ENCODE assay signal across 20 cellular contexts in the genomic region with DNA sequence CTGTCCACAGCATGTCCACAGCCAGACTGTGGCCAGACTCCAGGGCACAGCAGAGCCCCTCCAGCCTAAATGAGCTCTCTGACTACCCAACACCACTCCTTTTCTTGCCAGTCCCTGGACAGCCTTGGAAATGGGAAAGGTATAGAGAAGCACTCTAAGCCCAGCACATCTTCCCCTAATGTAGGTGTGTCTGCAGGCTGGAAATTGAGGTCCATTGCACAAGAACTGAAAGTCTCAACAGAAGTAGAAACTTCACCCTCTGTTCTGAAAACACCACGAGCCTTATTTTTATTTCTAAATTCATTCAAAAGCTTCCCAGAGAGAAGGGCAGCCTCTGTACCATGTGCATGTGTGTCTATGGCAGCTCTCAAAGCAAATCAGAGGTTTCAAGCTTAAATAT. TPM values are rescaled to one million over a fixed set of nuclear protein-coding genes. Genes with fewer than 3 reads are reported as not detected.
DNase-seq lines count a peak whose midpoint lies in the region; ATAC-seq, FAIRE-seq and TF ChIP-seq lines count a peak whose summit lies in the region.
"Had no signal": no experiment of that assay in that cellular context is flagged by ENCODE, and none has a peak within 500 bp of the region (broad histone marks: within the 10 kb centered on the region; RNA-seq: fewer than 3 reads in every experiment).

No MANE protein-coding gene starts in this region.

- H4K91ac ChIP-seq in H9 (ENCODE audit: insufficient read length, low read depth, low read length) (no peak overlapping the region), trophoblast cell (ENCODE audit: low read depth, low read length) (peak overlapping the region; percentile 69)

- H3T11ph ChIP-seq in H9 (ENCODE audit: low read length), result no peak overlapping the region

- H2BK20ac ChIP-seq in H9 (ENCODE audit: low read depth, low read length, poor library complexity, severe bottlenecking), result no peak overlapping the region

- H3K4ac ChIP-seq in H9 (ENCODE audit: low read depth, low read length) (no peak overlapping the region), trophoblast cell (ENCODE audit: low read depth, low read length) (no peak overlapping the region)

- H2BK120ac ChIP-seq in H9 (ENCODE audit: low read depth, low read length, poor library complexity, severe bottlenecking) (no peak overlapping the region), trophoblast cell (ENCODE audit: insufficient read depth, low read length, poor library complexity) (peak overlapping the region; percentile 12)

- H3K4me3 ChIP-seq in K562, result no peak overlapping the region
- H3K4me3 ChIP-seq in trophoblast cell (ENCODE audit: low read depth, low read length), result no peak overlapping the region
- no peak overlapping the region for H3K4me3 ChIP-seq in coronary artery
- H3K4me3 ChIP-seq: adrenal gland, body of pancreas, heart right ventricle had no signal

- H4K20me1 ChIP-seq in H9 (ENCODE audit: control insufficient read depth, insufficient read depth, insufficient read length) (no peaks in the 10 kb centered on the region), K562 (replicated peaks; ENCODE audit: control insufficient read depth, insufficient read depth, low read length) (no peaks in the 10 kb centered on the region; the same call in 1 of the 2 replicates)

- H3K23ac ChIP-seq in H9 (ENCODE audit: insufficient read length, low read depth, low read length) (no peak overlapping the region), trophoblast cell (ENCODE audit: low read length) (no peak overlapping the region)

- H3K9me3 ChIP-seq in H9 (ENCODE audit: control insufficient read depth, low read depth, low read length), result no peaks in the 10 kb centered on the region
- no peaks in the 10 kb centered on the region for H3K9me3 ChIP-seq in K562 (replicated peaks; ENCODE audit: control insufficient read depth, insufficient read depth, low read depth, low read length)
- no peaks in the 10 kb centered on the region for H3K9me3 ChIP-seq in trophoblast cell (ENCODE audit: insufficient read depth, low read depth, low read length)
- H3K9me3 ChIP-seq: adrenal gland, body of pancreas, Caco-2, heart right ventricle had no signal

- H3K9me1 ChIP-seq in K562 (ENCODE audit: control insufficient read depth, insufficient read depth, low read length), result no peaks in the 10 kb centered on the region

- no peaks in the 10 kb centered on the region for H3K36me3 ChIP-seq in K562 (ENCODE audit: control insufficient read depth, insufficient read depth, low read length)
- no peaks in the 10 kb centered on the region for H3K36me3 ChIP-seq in trophoblast cell (ENCODE audit: control insufficient read depth in 1 of 2, insufficient read depth in 2 of 2, low read length in 2 of 2)
- H3K36me3 ChIP-seq: adrenal gland, heart right ventricle had no signal

- peaks cover 21 to 23% of the 10 kb centered on the region in 2 experiments for H3K9me3 Mint-ChIP-seq in H9
- H3K9me3 Mint-ChIP-seq: activated CD4-positive, alpha-beta memory T cell treated with anti-CD3 and anti-CD28 coated beads for 36 hours; activated T-cell treated with anti-CD3 and anti-CD28 coated beads, Interleukin-2, amount 50 U/mL, for 72 hours; central memory CD8-positive, alpha-beta T cell; HFFc6; type B pancreatic cell had no signal

- no peaks in the 10 kb centered on the region for H3K79me2 ChIP-seq in H9 (ENCODE audit: insufficient read depth, low read length)
- no peaks in the 10 kb centered on the region for H3K79me2 ChIP-seq in K562 (ENCODE audit: control insufficient read depth, insufficient read depth, low read length)
- H3K79me2 ChIP-seq in trophoblast cell (ENCODE audit: control insufficient read depth, insufficient read depth, low read length, poor library complexity), result peaks cover 17% of the 10 kb centered on the region

- CTCF ChIA-PET in K562 (lab: Yijun Ruan, JAX; ENCODE audit: low intra/inter-chr PET ratio), result interaction anchor here (0.6 to 2.9 kb wide), 11 partner anchors 121 to 477 kb away, joined by 3 to 25 read pairs (median 7); no protein-coding TSS in a partner anchor

- peaks cover 56% of the 10 kb centered on the region for H3K27me3 Mint-ChIP-seq in H9 (ENCODE audit: low read depth)

- H3K14ac ChIP-seq in H9 (ENCODE audit: insufficient read depth, low read length), result no peak overlapping the region
- H3K14ac ChIP-seq in trophoblast cell (ENCODE audit: low read length), result peak overlapping the region; percentile 3

- ATAC-seq in K562, result peak; percentile 41; the same call in 2 of the 3 replicates
- no peak for ATAC-seq in HG03521 (IDR thresholded peaks at IDR 0.05; ENCODE audit: unreplicated experiment)
- ATAC-seq: activated T-cell treated with anti-CD3 and anti-CD28 coated beads, Interleukin-2, amount 50 U/mL, for 72 hours had no signal

- H3K9ac ChIP-seq in H9 (ENCODE audit: extremely low read depth, insufficient read length, low read length), result peak overlapping the region; percentile 13
- no peak overlapping the region for H3K9ac ChIP-seq in K562 (ENCODE audit: insufficient read depth in 1 of 2, low read depth in 2 of 2, low read length in 2 of 2)
- H3K9ac ChIP-seq in trophoblast cell (ENCODE audit: low read length), result peak overlapping the region; percentile 0

- H3K4me1 Mint-ChIP-seq in H9, result peaks cover 12 to 15% of the 10 kb centered on the region in 2 experiments

- peaks cover 2 to 21% (median 7%) of the 10 kb centered on the region in 3 experiments for H3K36me3 Mint-ChIP-seq in H9 (ENCODE audit: insufficient read depth in 1 of 3, low read depth in 3 of 3)
- H3K36me3 Mint-ChIP-seq: activated CD4-positive, alpha-beta memory T cell treated with anti-CD3 and anti-CD28 coated beads for 36 hours; type B pancreatic cell had no signal

- H3K4me1 ChIP-seq in H9 (ENCODE audit: insufficient read depth, low read length) (no peaks in the 10 kb centered on the region; the same call in 1 of the 2 replicates), K562 (replicated peaks in 1 of 2; ENCODE audit: control insufficient read depth in 2 of 2, insufficient read depth in 2 of 2, low read length in 2 of 2) (no peaks in the 10 kb centered on the region), trophoblast cell (ENCODE audit: control insufficient read depth in 1 of 2, insufficient read depth in 2 of 2, low read length in 2 of 2) (peaks cover 10 to 16% of the 10 kb centered on the region in 2 experiments)

- no CpG with 5 or more reads among the region's 1 CpG for WGBS in H9 (ENCODE audit: extremely low coverage, insufficient read length, low lambda C conversion rate)
- 0% methylated on average over 1 of the region's 1 CpG for WGBS in K562 (ENCODE audit: insufficient coverage, low coverage, missing lambda C conversion rate)
- no CpG with 5 or more reads among the region's 1 CpG for WGBS in trophoblast cell (ENCODE audit: extremely low coverage, insufficient coverage, insufficient read length)

- H2BK12ac ChIP-seq in H9 (ENCODE audit: insufficient read length, low read depth, low read length), result no peak overlapping the region
- H2BK12ac ChIP-seq in trophoblast cell (ENCODE audit: low read length), result peak overlapping the region; percentile 7

- H3K79me1 ChIP-seq in H9 (ENCODE audit: insufficient read depth, low read depth, low read length, poor library complexity, severe bottlenecking) (no peaks in the 10 kb centered on the region), trophoblast cell (ENCODE audit: low read length) (peaks cover 31% of the 10 kb centered on the region)

- H3K18ac ChIP-seq in H9 (ENCODE audit: insufficient read length, low read depth, low read length) (no peak overlapping the region), trophoblast cell (ENCODE audit: low read length) (peak overlapping the region; percentile 1)

- H2AK5ac ChIP-seq in H9 (ENCODE audit: insufficient read length, low read length), result no peak overlapping the region
- H2AK5ac ChIP-seq in trophoblast cell (ENCODE audit: low read length), result no peak overlapping the region

- no peak overlapping the region for H4K8ac ChIP-seq in H9 (replicated peaks; ENCODE audit: insufficient read length, low read depth, low read length)
- H4K8ac ChIP-seq in trophoblast cell (ENCODE audit: low read depth, low read length), result no peak overlapping the region

- TF ChIP-seq CTCF in H9 (conservative IDR thresholded peaks at IDR 0.05) (no peak), K562 (IDR thresholded peaks at IDR 0.05 in 2 of 3, conservative IDR thresholded peaks at IDR 0.05 in 1 of 3; ENCODE audit: insufficient read depth in 2 of 3, low read depth in 1 of 3, low read length in 3 of 3) (no peak), coronary artery (IDR thresholded peaks at IDR 0.05) (no peak)

- H2BK15ac ChIP-seq in H9 (ENCODE audit: low read depth, low read length), result no peak overlapping the region

- TF ChIP-seq RAD21 in K562 (CRISPR knock-in tag; conservative IDR thresholded peaks at IDR 0.05 in 1 of 2, IDR thresholded peaks at IDR 0.05 in 1 of 2), result no peak

- H3K56ac ChIP-seq in H9 (ENCODE audit: insufficient read length, low read depth, low read length), result no peak overlapping the region

- peaks cover 19% of the 10 kb centered on the region for H3K23me2 ChIP-seq in H9 (ENCODE audit: insufficient read length, low read depth, low read length, poor library complexity, severe bottlenecking)

- BruUV-seq in K562 (replicated peaks; lab: Mats Ljungman, UMichigan), result no TSS peak

- intact Hi-C loops in K562 (cut with micrococcal nuclease), result loop anchor here (1.0 to 10.0 kb wide), 5 partner anchors 107 to 467 kb away; no protein-coding TSS in a partner anchor

- in situ Hi-C loops in K562 (cut with MboI), result loop anchor here (5.0 to 25.0 kb wide), 2 partner anchors 254 to 474 kb away; no protein-coding TSS in a partner anchor

- H3K4me3 Mint-ChIP-seq in H9, result 0 out of 5 replicates have a peak overlapping the region, but pooled peaks of 1 of the 2 experiments have one; percentile 39
- H3K4me3 Mint-ChIP-seq: activated CD4-positive, alpha-beta memory T cell treated with anti-CD3 and anti-CD28 coated beads for 36 hours; activated T-cell treated with anti-CD3 and anti-CD28 coated beads, Interleukin-2, amount 50 U/mL, for 72 hours; central memory CD8-positive, alpha-beta T cell; HFFc6 had no signal

- no peak overlapping the region for H4K5ac ChIP-seq in H9 (ENCODE audit: insufficient read length, low read depth, low read length)

- no peak overlapping the region for H4K12ac ChIP-seq in trophoblast cell (ENCODE audit: low read depth, low read length)

- no peak for DNase-seq in H9
- peak; percentile 16 for DNase-seq in NCI-H69 (lab: John Stamatoyannopoulos, UW)
- no peak for DNase-seq in K562 (ENCODE audit: extremely low read depth in 1 of 4, low spot score in 3 of 4)
- no peak for DNase-seq in trophoblast cell
- DNase-seq in NCI-H1930 (lab: John Stamatoyannopoulos, UW), result no peak
- DNase-seq in coronary artery (ENCODE audit: low spot score), result no peak
- DNase-seq: activated CD4-positive, alpha-beta T cell treated with anti-CD3 and anti-CD28 coated beads for 1 hour; NCI-H1436 treated with DMSO at 0.1 percent for 48 hours; Right ventricle myocardium superior had no signal

- no peak overlapping the region for H3K27ac ChIP-seq in H9 (ENCODE audit: insufficient read length, low read depth, low read length)
- H3K27ac ChIP-seq in K562 (ENCODE audit: extremely low read depth, low read depth, low read length), result no peak overlapping the region
- H3K27ac ChIP-seq in trophoblast cell (ENCODE audit: low read depth, low read length), result no peak overlapping the region
- peak overlapping the region in 1 of 2 donors; percentile 52 for H3K27ac ChIP-seq in coronary artery
- H3K27ac ChIP-seq: adrenal gland, body of pancreas, C4-2B, heart right ventricle had no signal

- FAIRE-seq in K562 (lab: Jason Lieb, UNC), result no peak

- H2BK5ac ChIP-seq in H9 (ENCODE audit: insufficient read length, low read length), result no peak overlapping the region
- H2BK5ac ChIP-seq in trophoblast cell (ENCODE audit: low read depth, low read length, poor library complexity), result peak overlapping the region; percentile 7

- no peak for TF ChIP-seq EP300 in K562 (IDR thresholded peaks at IDR 0.05; ENCODE audit: low read length)

- H3K27me3 ChIP-seq in H9 (ENCODE audit: insufficient read depth, low read length) (peaks cover 30% of the 10 kb centered on the region), K562 (ENCODE audit: control insufficient read depth in 2 of 2, insufficient read depth in 2 of 2, low read length in 2 of 2) (peaks cover 9 to 24% of the 10 kb centered on the region in 2 experiments; a peak in 4 of 5 replicates), trophoblast cell (ENCODE audit: insufficient read depth, low read length) (no peaks in the 10 kb centered on the region)

- no peak overlapping the region for H3K27ac Mint-ChIP-seq in H9
- H3K27ac Mint-ChIP-seq: activated CD4-positive, alpha-beta memory T cell treated with anti-CD3 and anti-CD28 coated beads for 36 hours; activated T-cell treated with anti-CD3 and anti-CD28 coated beads, Interleukin-2, amount 50 U/mL, for 72 hours; type B pancreatic cell had no signal

- no peak for TF ChIP-seq POLR2A in K562 (conservative IDR thresholded peaks at IDR 0.05)

- POLR2A ChIA-PET in K562 (lab: Yijun Ruan, JAX), result no interaction called here

- H3K4me2 ChIP-seq in H9 (ENCODE audit: insufficient read depth, insufficient read length, low read length) (no peak overlapping the region), K562 (ENCODE audit: insufficient read depth, low read length) (no peak overlapping the region), trophoblast cell (ENCODE audit: low read length) (no peak overlapping the region)

- no peak overlapping the region for H2AFZ ChIP-seq in H9 (ENCODE audit: low read length)
- H2AFZ ChIP-seq in K562 (ENCODE audit: low read depth, low read length), result no peak overlapping the region
- H2AFZ ChIP-seq in trophoblast cell (ENCODE audit: insufficient read depth, low read length, poor library complexity), result no peak overlapping the region

RNA-seq across cellular contexts. Expression of gene KCNMA1, which starts 3.7 kb away (rescaled TPM):
- total RNA-seq in H9 (2021) (1.7 and 2.0 TPM in 2 replicates), K562 (2014; rRNA removed) (0.20 TPM in 1 of 2 replicates, not detected in the other), K562 (2014; rRNA removed; fragmentation: Illumina TruSeq; extraction: Trizol) (0.15 and 0.41 TPM in 2 replicates), K562 (2015; rRNA removed; fragmentation: Illumina TruSeq; extraction: Trizol) (0.08 and 0.18 TPM in 2 replicates), K562 (2021) (0.27 and 0.95 TPM in 2 replicates)
- total RNA-seq in K562 (2011; cell fraction: chromatin; rRNA removed; ENCODE audit: low replicate concordance), result 0.69 and 1.8 TPM in 2 replicates
- 0.50 and 0.79 TPM in 2 replicates for total RNA-seq in K562 (2011; cell fraction: nucleolus; rRNA removed)
- 0.46 and 0.81 TPM in 2 replicates for total RNA-seq in K562 (2011; cell fraction: nucleoplasm; rRNA removed)
- polyA plus RNA-seq in K562 (2011; rRNA removed) (0.01 and 0.04 TPM in 2 replicates), K562 (2014; fragmentation: Illumina TruSeq; extraction: Trizol) (0.04 and 0.06 TPM in 2 replicates), K562 (2014; fragmentation: Nextera tagmentation; extraction: Ambion mirVana) (not detected), K562 (2014; rRNA removed) (not detected in 2 replicates)
- 0.01 TPM in 1 of 2 replicates, not detected in the other for polyA plus RNA-seq in K562 (2011; cell fraction: cytosol; rRNA removed)
- 0.11 and 0.13 TPM in 2 replicates for polyA plus RNA-seq in K562 (2011; cell fraction: nucleus; rRNA removed)
- polyA plus RNA-seq in K562 (2012), result 0.04 and 0.84 TPM in 2 replicates
- 0.12 and 0.14 TPM in 2 replicates for polyA minus RNA-seq in K562 (2011; rRNA and poly(A)+ RNA removed)
- polyA minus RNA-seq in K562 (2011; cell fraction: cytosol; rRNA and poly(A)+ RNA removed), result not detected in 2 replicates
- polyA minus RNA-seq in K562 (2011; cell fraction: nucleus; rRNA and poly(A)+ RNA removed), result 0.13 and 0.33 TPM in 2 replicates
- polyA plus RNA-seq in trophoblast cell (2013), result 130 and 138 TPM in 2 replicates
- total RNA-seq: activated CD4-positive, alpha-beta memory T cell treated with anti-CD3 and anti-CD28 coated beads for 36 hours had no signal

Comparison
In these comparisons a context has a peak if more than half of its experiments do, and no peak if none do; other contexts are left out.
1. H3K9ac ChIP-seq: peak in H9 (single experiment) and trophoblast cell (single experiment); none in K562 (0 of 2).